Comparison of ENCODE assay signal across 10 cellular contexts in the genomic region with DNA sequence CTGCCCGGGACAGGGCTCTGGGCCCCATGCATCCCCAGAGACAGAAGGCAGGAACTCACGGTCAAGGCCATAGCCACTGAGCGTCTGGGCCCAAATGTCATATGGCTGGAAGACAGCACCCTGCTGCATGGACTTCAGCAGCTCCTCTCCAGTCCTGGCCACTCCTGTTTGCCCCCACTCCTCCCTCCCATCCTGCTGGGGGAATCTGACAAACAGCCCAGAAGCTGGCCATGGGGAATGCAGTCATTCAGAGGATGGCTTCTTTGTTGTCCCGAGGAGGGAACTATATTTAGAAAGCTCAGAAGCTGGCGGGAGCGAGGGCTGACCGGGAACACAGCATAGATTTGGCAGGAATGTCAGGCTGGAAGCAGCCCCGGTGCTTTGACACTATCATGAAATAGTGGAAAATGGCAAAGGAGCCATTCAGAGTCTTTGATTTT. TPM values are rescaled to one million over a fixed set of nuclear protein-coding genes. Genes with fewer than 3 reads are reported as not detected.
DNase-seq lines count a peak whose midpoint lies in the region; ATAC-seq and TF ChIP-seq lines count a peak whose summit lies in the region.
"Had no signal": no experiment of that assay in that cellular context is flagged by ENCODE, and none has a peak within 500 bp of the region (broad histone marks: within the 10 kb centered on the region; RNA-seq: fewer than 3 reads in every experiment).

No MANE protein-coding gene starts in this region.

- no peak overlapping the region for H3K27ac Mint-ChIP-seq in activated CD8-positive, alpha-beta T cell treated with anti-CD3 and anti-CD28 coated beads, Interleukin-2, amount 10 ng/mL, durations not matched to agents 7 days and 5 days
- H3K27ac Mint-ChIP-seq: activated CD4-positive, alpha-beta T cell treated with anti-CD3 and anti-CD28 coated beads for 36 hours had no signal

- H3K4me1 ChIP-seq in colonic mucosa (peaks cover 8% of the 10 kb centered on the region), gastrocnemius medialis (peaks cover 39 to 42% of the 10 kb centered on the region in 2 donors)

- no peaks in the 10 kb centered on the region for H3K36me3 ChIP-seq in colonic mucosa
- no peaks in the 10 kb centered on the region for H3K36me3 ChIP-seq in gastrocnemius medialis

- H3K27ac ChIP-seq in colonic mucosa (peak overlapping the region; percentile 52), gastrocnemius medialis (peak overlapping the region; percentile 15 to 70 (median 41))

- H3K9me3 Mint-ChIP-seq in activated CD8-positive, alpha-beta T cell treated with anti-CD3 and anti-CD28 coated beads, Interleukin-2, amount 10 ng/mL, durations not matched to agents 7 days and 5 days (ENCODE audit: insufficient read depth), result no peaks in the 10 kb centered on the region

- H3K27me3 ChIP-seq in colonic mucosa, result no peaks in the 10 kb centered on the region
- no peaks in the 10 kb centered on the region for H3K27me3 ChIP-seq in gastrocnemius medialis

- H3K4me3 ChIP-seq in colonic mucosa (no peak overlapping the region), gastrocnemius medialis (no peak overlapping the region)

- peaks cover 8% of the 10 kb centered on the region for H3K4me1 Mint-ChIP-seq in activated CD8-positive, alpha-beta T cell treated with anti-CD3 and anti-CD28 coated beads, Interleukin-2, amount 10 ng/mL, durations not matched to agents 7 days and 5 days (ENCODE audit: low read depth)

- ATAC-seq in gastrocnemius medialis, result peak; percentile 82 to 87
- ATAC-seq in activated CD8-positive, alpha-beta T cell treated with anti-CD3 and anti-CD28 coated beads, Interleukin-2, amount 10 ng/mL, durations not matched to agents 7 days and 5 days, result no peak
- ATAC-seq: activated CD4-positive, alpha-beta T cell treated with anti-CD3 and anti-CD28 coated beads for 36 hours had no signal

- TF ChIP-seq POLR2A in gastrocnemius medialis (IDR thresholded peaks at IDR 0.05), result no peak

- CTCF ChIA-PET in activated CD8-positive, alpha-beta T cell treated with anti-CD3 and anti-CD28 coated beads, Interleukin-2, amount 10 ng/mL, durations not matched to agents 7 days and 5 days (lab: Charles Lee), result interaction anchor here (1.1 kb wide), 1 partner anchor 11 kb away, joined by 3 read pairs; no protein-coding TSS in a partner anchor

- no peaks in the 10 kb centered on the region for H3K9me3 ChIP-seq in colonic mucosa
- no peaks in the 10 kb centered on the region for H3K9me3 ChIP-seq in gastrocnemius medialis

- intact Hi-C loops in colonic mucosa (cut with DNase I) (no loop called here), gastrocnemius medialis (cut with DNase I; ENCODE audit: low total_unique reads) (loop anchor here (5.0 kb wide), 1 partner anchor 34 kb away; a partner anchor contains a TSS)

- TF ChIP-seq CTCF in colonic mucosa (IDR thresholded peaks at IDR 0.05) (no peak), gastrocnemius medialis (IDR thresholded peaks at IDR 0.05 in 4 of 5, conservative IDR thresholded peaks at IDR 0.05 in 1 of 5) (no peak)

- no peak overlapping the region for H3K9ac ChIP-seq in colonic mucosa (ENCODE audit: low read depth in 2 of 2, low read length in 2 of 2)

- no peak overlapping the region for H3K4me3 Mint-ChIP-seq in activated CD8-positive, alpha-beta T cell treated with anti-CD3 and anti-CD28 coated beads, Interleukin-2, amount 10 ng/mL, durations not matched to agents 7 days and 5 days
- H3K4me3 Mint-ChIP-seq: activated CD4-positive, alpha-beta T cell treated with anti-CD3 and anti-CD28 coated beads for 36 hours had no signal

- peak; percentile 99 for DNase-seq in G401 (ENCODE audit: low spot score)
- DNase-seq in colonic mucosa, result no peak
- DNase-seq in left kidney (ENCODE audit: low read depth, low spot score), result peak; percentile 42
- DNase-seq in gastrocnemius medialis, result peak; percentile 31 to 57
- no peak for DNase-seq in activated CD8-positive, alpha-beta T cell treated with anti-CD3 and anti-CD28 coated beads, Interleukin-2, amount 10 ng/mL, durations not matched to agents 7 days and 5 days
- DNase-seq in SKM-1 treated with dmso at 0.1 percent for 144 hours (lab: John Stamatoyannopoulos, UW; ENCODE audit: unreplicated experiment), result no peak
- no peak for DNase-seq in NCI-H187 (lab: John Stamatoyannopoulos, UW)
- DNase-seq in HuH-7 (ENCODE audit: low spot score), result no peak
- DNase-seq: activated CD4-positive, alpha-beta T cell treated with anti-CD3 and anti-CD28 coated beads for 36 hours; NCI-H526 had no signal

- H3K36me3 Mint-ChIP-seq in activated CD8-positive, alpha-beta T cell treated with anti-CD3 and anti-CD28 coated beads, Interleukin-2, amount 10 ng/mL, durations not matched to agents 7 days and 5 days (ENCODE audit: low read depth), result no peaks in the 10 kb centered on the region

- in situ Hi-C loops in G401 (cut with HindIII; ENCODE audit: low sequenced_read_pairs) (no loop called here), gastrocnemius medialis (cut with MboI; ENCODE audit: low sequenced_read_pairs in 4 of 4) (no loop called here)

- POLR2A ChIA-PET in activated CD8-positive, alpha-beta T cell treated with anti-CD3 and anti-CD28 coated beads, Interleukin-2, amount 10 ng/mL, durations not matched to agents 7 days and 5 days (lab: Charles Lee), result no interaction called here

- peaks cover 2% of the 10 kb centered on the region for H3K27me3 Mint-ChIP-seq in activated CD8-positive, alpha-beta T cell treated with anti-CD3 and anti-CD28 coated beads, Interleukin-2, amount 10 ng/mL, durations not matched to agents 7 days and 5 days (ENCODE audit: low read depth)
- H3K27me3 Mint-ChIP-seq: activated CD4-positive, alpha-beta T cell treated with anti-CD3 and anti-CD28 coated beads for 36 hours had no signal

RNA-seq across cellular contexts. Expression of a gene that starts 35.0 kb away (rescaled TPM):
- 29.5 and 55.1 TPM in 2 replicates for total RNA-seq in G401 (2014; rRNA removed; shearing (Covaris generic))
- total RNA-seq in colonic mucosa (10 to 100 TPM in 1 of 2 donors, 1 to 10 TPM in 1; 7.4 to 19.6 TPM), gastrocnemius medialis (10 to 100 TPM in 1 of 4 donors, 1 to 10 TPM in 3; 4.1 to 31.7 (median 7.2) TPM)
- under 1 TPM in 1 of 2 experiments, not detected in 1; 0.29 TPM for total RNA-seq in activated CD8-positive, alpha-beta T cell treated with anti-CD3 and anti-CD28 coated beads, Interleukin-2, amount 10 ng/mL, durations not matched to agents 7 days and 5 days
- total RNA-seq: activated CD4-positive, alpha-beta T cell treated with anti-CD3 and anti-CD28 coated beads for 36 hours had no signal

Comparison
In these comparisons a context has a peak if more than half of its experiments do, and no peak if none do; other contexts are left out.
1. DNase-seq: peak in G401 (single experiment), left kidney (single experiment) and gastrocnemius medialis (2 of 2); none in colonic mucosa (single experiment), activated CD8-positive, alpha-beta T cell treated with anti-CD3 and anti-CD28 coated beads, Interleukin-2, amount 10 ng/mL, durations not matched to agents 7 days and 5 days (single experiment), SKM-1 treated with dmso at 0.1 percent for 144 hours (single experiment), NCI-H187 (0 of 2) and HuH-7 (single experiment).